Comparison of ENCODE assay signal across 15 cellular contexts in the genomic region with DNA sequence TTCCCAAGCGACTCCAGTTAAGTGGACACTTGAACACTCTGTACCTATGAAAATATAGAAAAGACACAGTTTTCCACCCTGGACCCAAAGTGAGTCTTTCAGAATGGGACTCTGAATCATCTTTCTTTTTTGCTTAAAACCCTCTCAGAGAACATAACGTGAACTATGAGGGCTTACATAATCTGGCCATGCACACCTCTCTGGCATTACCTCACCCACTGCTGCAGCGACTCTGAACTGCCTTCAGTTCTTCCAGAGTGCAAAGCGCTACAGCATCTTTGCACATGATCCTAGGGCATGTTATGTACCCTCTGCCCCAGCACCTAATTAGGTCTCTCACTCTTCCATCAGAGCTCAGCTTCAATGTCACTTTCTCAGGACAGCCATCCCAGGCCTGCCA.
A peak's percentile ranks its signal among the peaks of the same experiment; 100 is the strongest.
DNase-seq lines count a peak whose midpoint lies in the region; ATAC-seq and TF ChIP-seq lines count a peak whose summit lies in the region.
"Had no signal": no experiment of that assay in that cellular context is flagged by ENCODE, and none has a peak within 500 bp of the region (broad histone marks: within the 10 kb centered on the region; RNA-seq: fewer than 3 reads in every experiment).

No MANE protein-coding gene starts in this region.

- H3K4me3 ChIP-seq in dorsolateral prefrontal cortex = no peak overlapping the region
- no peak overlapping the region for H3K4me3 ChIP-seq in upper lobe of right lung
- H3K4me3 ChIP-seq: BLaER1 treated with 17β-estradiol and CSF1 and Interleukin-3, amounts not matched to agents 10 nM and 100 nM; GM12878 had no signal

- H3K9me3 ChIP-seq in upper lobe of right lung = no peaks in the 10 kb centered on the region
- H3K9me3 ChIP-seq: BLaER1 treated with 17β-estradiol and CSF1 and Interleukin-3, amounts not matched to agents 10 nM and 100 nM had no signal

- no peaks in the 10 kb centered on the region for H3K4me1 Mint-ChIP-seq in MCF 10A (ENCODE audit: insufficient read depth, unreplicated experiment)
- H3K4me1 Mint-ChIP-seq: B cell had no signal

- no TSS peak for BruUV-seq in MCF 10A (replicated peaks; lab: Mats Ljungman, UMichigan)

- H3K27ac Mint-ChIP-seq in MCF 10A (ENCODE audit: low read depth, unreplicated experiment) = no peak overlapping the region
- H3K27ac Mint-ChIP-seq: B cell; CD8-positive, alpha-beta T cell had no signal

- no peak for TF ChIP-seq CTCF in dorsolateral prefrontal cortex (IDR thresholded peaks at IDR 0.05 in 54 of 56, conservative IDR thresholded peaks at IDR 0.05 in 2 of 56; ENCODE audit: low read depth in 1 of 56, partially characterized antibody in 56 of 56)
- no peak for TF ChIP-seq CTCF in upper lobe of right lung (IDR thresholded peaks at IDR 0.05)
- TF ChIP-seq CTCF in MCF 10A (IDR thresholded peaks at IDR 0.05; ENCODE audit: unreplicated experiment) = no peak

- H3K27me3 Mint-ChIP-seq in MCF 10A (ENCODE audit: insufficient read depth, unreplicated experiment) = peaks cover 53% of the 10 kb centered on the region

- POLR2A ChIA-PET in MCF 10A (lab: Yijun Ruan, JAX) = no interaction called here

- no peaks in the 10 kb centered on the region for H3K36me3 ChIP-seq in upper lobe of right lung

- no peaks in the 10 kb centered on the region for H3K36me3 Mint-ChIP-seq in MCF 10A (ENCODE audit: insufficient read depth, unreplicated experiment)
- H3K36me3 Mint-ChIP-seq: CD8-positive, alpha-beta T cell had no signal

- DNase-seq in dorsolateral prefrontal cortex (peak in 3 of 10 donors; percentile 38 to 48 (median 46)), occipital lobe (lab: John Stamatoyannopoulos, UW) (peak; percentile 18), upper lobe of right lung (no peak), MCF 10A (ENCODE audit: unreplicated experiment) (no peak)
- no peak for DNase-seq in activated effector memory CD4-positive, alpha-beta T cell treated with anti-CD3 and anti-CD28 coated beads, Interleukin-2, amount 50 U/mL, for 16 hours
- DNase-seq: Calu3; CD8-positive, alpha-beta T cell; DMS79 treated with DMSO at 0.1 percent for 48 hours; HCEC 1CT; IMR-90 had no signal

- CTCF ChIA-PET in MCF 10A (lab: Yijun Ruan, JAX) = no interaction called here

- intact Hi-C loops in dorsolateral prefrontal cortex (cut with DNase I) = no loop called here
- intact Hi-C loops in upper lobe of right lung (cut with DNase I) = no loop called here
- intact Hi-C loops in MCF 10A (cut with micrococcal nuclease) = no loop called here

- no peak overlapping the region for H3K4me3 Mint-ChIP-seq in MCF 10A (ENCODE audit: unreplicated experiment)
- H3K4me3 Mint-ChIP-seq: B cell; CD8-positive, alpha-beta T cell had no signal

- H3K9me3 Mint-ChIP-seq in MCF 10A (ENCODE audit: unreplicated experiment) = no peaks in the 10 kb centered on the region
- H3K9me3 Mint-ChIP-seq: CD8-positive, alpha-beta T cell had no signal

- ATAC-seq in upper lobe of right lung (peak; percentile 30), HG02759 (IDR thresholded peaks at IDR 0.05; ENCODE audit: unreplicated experiment) (no peak)
- ATAC-seq: CD8-positive, alpha-beta T cell; GM12878 had no signal

- no peaks in the 10 kb centered on the region for H3K4me1 ChIP-seq in upper lobe of right lung

- peak overlapping the region; percentile 70 for H3K27ac ChIP-seq in angular gyrus (ENCODE audit: low read depth, low read length)
- peak overlapping the region in 50 of 59 donors; percentile 2 to 83 (median 58) for H3K27ac ChIP-seq in dorsolateral prefrontal cortex
- H3K27ac ChIP-seq in upper lobe of right lung = no peak overlapping the region
- H3K27ac ChIP-seq: BLaER1 treated with 17β-estradiol and CSF1 and Interleukin-3, amounts not matched to agents 10 nM and 100 nM had no signal

- H3K27me3 ChIP-seq in dorsolateral prefrontal cortex (no peaks in the 10 kb centered on the region), upper lobe of right lung (no peaks in the 10 kb centered on the region)
- H3K27me3 ChIP-seq: BLaER1 treated with 17β-estradiol and CSF1 and Interleukin-3, amounts not matched to agents 10 nM and 100 nM had no signal
